In genomic region chr4:94491322-94491721, GRCh38 we compare ENCODE assay signal across 19 cellular contexts. TPM values are rescaled to one million over a fixed set of nuclear protein-coding genes. Genes with fewer than 3 reads are reported as not detected.
DNase-seq lines count a peak whose midpoint lies in the region; ATAC-seq, FAIRE-seq and TF ChIP-seq lines count a peak whose summit lies in the region.
"Had no signal": no experiment of that assay in that cellular context is flagged by ENCODE, and none has a peak within 500 bp of the region (broad histone marks: within the 10 kb centered on the region; RNA-seq: fewer than 3 reads in every experiment).

No MANE protein-coding gene starts in this region.

- no peaks in the 10 kb centered on the region for H3K9me3 Mint-ChIP-seq in activated naive CD4-positive, alpha-beta T cell treated with anti-CD3 and anti-CD28 coated beads, Interleukin-2, amount 50 U/mL, for 72 hours
- H3K9me3 Mint-ChIP-seq: activated T-cell treated with anti-CD3 and anti-CD28 coated beads, Interleukin-2, amount 50 U/mL, for 24 hours; T-helper 2 cell treated with Interferon-gamma antibody and Interleukin-4, amounts not matched to agents 5 μg/mL and 100 μg/mL, for 36 hours had no signal

- FAIRE-seq in bronchial epithelial cell (lab: Jason Lieb, UNC) = no peak
- FAIRE-seq in islet of Langerhans (lab: Jason Lieb, UNC) = peak; percentile 69
- FAIRE-seq in HTR-8/SVneo (lab: Jason Lieb, UNC) = no peak
- FAIRE-seq in GM12891 (lab: Jason Lieb, UNC) = no peak
- FAIRE-seq: D721Med, frontal cortex, urothelium cell line had no signal

- DNase-seq in LHCN-M2 (ENCODE audit: low read depth) (peak; percentile 54), bronchial epithelial cell (ENCODE audit: low read depth) (peak; percentile 54), HTR-8/SVneo (ENCODE audit: insufficient read length, low spot score) (no peak), GM12891 (ENCODE audit: insufficient read length, low spot score) (no peak)
- DNase-seq in activated naive CD4-positive, alpha-beta T cell treated with anti-CD3 and anti-CD28 coated beads, Interleukin-2, amount 50 U/mL, for 72 hours (ENCODE audit: low spot score in 2 of 2) = no peak
- DNase-seq: activated CD4-positive, alpha-beta T cell treated with anti-CD3 and anti-CD28 coated beads for 48 hours; activated T-cell treated with anti-CD3 and anti-CD28 coated beads, Interleukin-2, amount 50 U/mL, for 24 hours; adrenal gland; H7; NCI-H2081 treated with DMSO at 0.1 percent for 48 hours; stimulated activated naive CD4-positive, alpha-beta T cell had no signal

- H3K36me3 Mint-ChIP-seq in activated naive CD4-positive, alpha-beta T cell treated with anti-CD3 and anti-CD28 coated beads, Interleukin-2, amount 50 U/mL, for 72 hours = no peaks in the 10 kb centered on the region

- H3K27me3 ChIP-seq in ACC112 (ENCODE audit: insufficient read depth, low read length) = no peaks in the 10 kb centered on the region
- no peaks in the 10 kb centered on the region for H3K27me3 ChIP-seq in bronchial epithelial cell (ENCODE audit: control insufficient read depth, insufficient read depth, low read length)
- H3K27me3 ChIP-seq: adrenal gland had no signal

- H3K79me2 ChIP-seq in ACC112 (ENCODE audit: control insufficient read depth, insufficient read depth, low read length, unreplicated experiment) = peaks cover 67% of the 10 kb centered on the region

- no peak overlapping the region for H3K27ac Mint-ChIP-seq in activated naive CD4-positive, alpha-beta T cell treated with anti-CD3 and anti-CD28 coated beads, Interleukin-2, amount 50 U/mL, for 72 hours
- H3K27ac Mint-ChIP-seq: activated T-cell treated with anti-CD3 and anti-CD28 coated beads, Interleukin-2, amount 50 U/mL, for 24 hours; T-helper 2 cell treated with Interferon-gamma antibody and Interleukin-4, amounts not matched to agents 5 μg/mL and 100 μg/mL, for 36 hours had no signal

- TF ChIP-seq POLR2A in GM12891 (IDR thresholded peaks at IDR 0.05; ENCODE audit: low read depth, low read length) = no peak

- H3K4me3 ChIP-seq in ACC112 (ENCODE audit: low read depth, low read length) (peak overlapping the region; percentile 59), bronchial epithelial cell (ENCODE audit: low read depth, low read length) (no peak overlapping the region)
- H3K4me3 ChIP-seq: adrenal gland had no signal

- H3K4me1 ChIP-seq in ACC112 (ENCODE audit: control insufficient read depth, insufficient read depth, low read length, unreplicated experiment) = peaks cover 32% of the 10 kb centered on the region

- no peak overlapping the region for H2AFZ ChIP-seq in ACC112 (ENCODE audit: low read length, unreplicated experiment)

- no peak for ATAC-seq in activated naive CD4-positive, alpha-beta T cell treated with anti-CD3 and anti-CD28 coated beads, Interleukin-2, amount 50 U/mL, for 72 hours
- ATAC-seq in GM21390 (IDR thresholded peaks at IDR 0.05; ENCODE audit: unreplicated experiment) = no peak
- ATAC-seq: sciatic nerve had no signal

- H3K27ac ChIP-seq in ACC112 (ENCODE audit: low read depth, low read length) = peak overlapping the region; percentile 72
- H3K27ac ChIP-seq: adrenal gland had no signal

- TF ChIP-seq CTCF in bronchial epithelial cell (IDR thresholded peaks at IDR 0.05; ENCODE audit: insufficient read depth, low read length, severe bottlenecking) = no peak

- 0 out of 2 replicates have a peak, but pooled peaks cover 4% of the 10 kb centered on the region for H3K36me3 ChIP-seq in ACC112 (ENCODE audit: insufficient read depth, low read length)
- H3K36me3 ChIP-seq in bronchial epithelial cell (ENCODE audit: control insufficient read depth, insufficient read depth, low read length) = peaks cover 1% of the 10 kb centered on the region
- H3K36me3 ChIP-seq: adrenal gland had no signal

TF ChIP-seq in GM12891, 5 proteins besides CTCF, POLR2A, EP300 and RAD21:
- no peak for TF ChIP-seq POLR2AphosphoS5 (IDR thresholded peaks at IDR 0.05; ENCODE audit: low read depth, low read length)
- no peak for TF ChIP-seq POU2F2 (IDR thresholded peaks at IDR 0.05; ENCODE audit: low read depth, low read length)
- TF ChIP-seq SPI1 (IDR thresholded peaks at IDR 0.05; ENCODE audit: low read depth, low read length) = no peak
- TF ChIP-seq TAF1 (IDR thresholded peaks at IDR 0.05; ENCODE audit: low read depth, low read length) = no peak
- TF ChIP-seq PAX5 (IDR thresholded peaks at IDR 0.05; ENCODE audit: insufficient read depth, low read length, severe bottlenecking) = no peak

RNA-seq across cellular contexts. Expression of gene PDLIM5, which starts 39.6 kb away (rescaled TPM):
- total RNA-seq in LHCN-M2 (2014; rRNA removed) = 63.6 and 73.1 TPM in 2 replicates
- 40.1 TPM for polyA plus RNA-seq in LHCN-M2 (2012)
- 82.9 and 121 TPM in 2 replicates for total RNA-seq in bronchial epithelial cell
- 10 to 100 TPM; 18.6 to 21.8 TPM for total RNA-seq in activated naive CD4-positive, alpha-beta T cell treated with anti-CD3 and anti-CD28 coated beads, Interleukin-2, amount 50 U/mL, for 72 hours
- 7.6 TPM for polyA plus RNA-seq in GM12891 (2012; ENCODE audit: low read depth, missing spikeins)

Comparison
In these comparisons a context has a peak if more than half of its experiments do, and no peak if none do; other contexts are left out.
1. DNase-seq: peak in LHCN-M2 (single experiment) and bronchial epithelial cell (single experiment); none in HTR-8/SVneo (single experiment), activated naive CD4-positive, alpha-beta T cell treated with anti-CD3 and anti-CD28 coated beads, Interleukin-2, amount 50 U/mL, for 72 hours (0 of 2) and GM12891 (single experiment).